Comparison of ENCODE assay signal across 15 cellular contexts in the genomic region with DNA sequence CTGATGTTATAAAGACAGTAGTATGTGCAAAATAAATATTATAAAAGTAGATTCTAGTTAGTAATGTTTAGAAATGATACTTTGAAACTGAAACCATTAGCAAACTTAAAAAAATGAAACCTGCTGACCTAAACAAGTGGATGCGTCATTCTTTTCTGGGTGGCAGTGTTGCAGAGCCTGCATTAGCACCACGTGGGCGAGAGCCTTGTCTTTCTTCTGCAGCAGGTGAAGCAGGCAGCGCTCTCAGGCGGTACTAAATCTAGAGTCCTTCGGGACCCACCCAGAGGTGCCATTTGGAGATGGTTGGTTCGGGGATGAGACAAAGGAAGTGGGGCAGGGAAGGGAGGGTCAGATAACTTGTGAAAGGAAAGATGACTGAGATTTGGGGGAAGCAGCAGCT.
DNase-seq lines count a peak whose midpoint lies in the region; ATAC-seq and TF ChIP-seq lines count a peak whose summit lies in the region.
"Had no signal": no experiment of that assay in that cellular context is flagged by ENCODE, and none has a peak within 500 bp of the region (broad histone marks: within the 10 kb centered on the region; RNA-seq: fewer than 3 reads in every experiment).

No MANE protein-coding gene starts in this region.

- no peaks in the 10 kb centered on the region for H3K27me3 ChIP-seq in Peyer's patch

- H3K27ac ChIP-seq in Peyer's patch: no peak overlapping the region
- H3K27ac ChIP-seq: HL-60, PC-9 had no signal

- H3K9me3 ChIP-seq in Peyer's patch: no peaks in the 10 kb centered on the region

- no peak for TF ChIP-seq CTCF in choroid plexus epithelial cell (conservative IDR thresholded peaks at IDR 0.05; ENCODE audit: low read depth, low read length)
- TF ChIP-seq CTCF in Peyer's patch (IDR thresholded peaks at IDR 0.05): no peak

- ATAC-seq in GM18858 (IDR thresholded peaks at IDR 0.05; ENCODE audit: unreplicated experiment) (peak; percentile 51), HG03442 (IDR thresholded peaks at IDR 0.05; ENCODE audit: unreplicated experiment) (peak; percentile 62)

- H3K36me3 ChIP-seq in Peyer's patch: no peaks in the 10 kb centered on the region

- peak; percentile 56 for DNase-seq in ACHN
- DNase-seq in choroid plexus epithelial cell (ENCODE audit: low read depth): peak; percentile 32
- DNase-seq in Peyer's patch: no peak
- no peak for DNase-seq in HuH-7 (ENCODE audit: low spot score)
- DNase-seq in NCI-H2171 (lab: John Stamatoyannopoulos, UW): no peak
- DNase-seq in NCI-H2196 (lab: John Stamatoyannopoulos, UW; ENCODE audit: unreplicated experiment): no peak
- DNase-seq: activated CD4-positive, CD25-positive, alpha-beta regulatory T cell treated with anti-CD3 and anti-CD28 coated beads, Interleukin-2, amount 50 U/mL, for 72 hours; NCI-H2227 treated with DMSO at 0.1 percent for 48 hours; stimulated activated CD4-positive, alpha-beta T cell treated with anti-CD3 and anti-CD28 coated beads, Interleukin-12 subunit alpha, Interleukin-12 subunit beta, amount 100 ng/mL, for 4 hours; substantia nigra; T-helper 1 cell had no signal

- in situ Hi-C loops in ACHN (cut with HindIII; ENCODE audit: low pct_ligation_motif_present, low pct_unique_long_range_greater_than_20kb, low sequenced_read_pairs): no loop called here

- no peaks in the 10 kb centered on the region for H3K4me1 ChIP-seq in Peyer's patch

- no peak for TF ChIP-seq POLR2A in Peyer's patch (IDR thresholded peaks at IDR 0.05)

- H3K4me3 ChIP-seq in choroid plexus epithelial cell (ENCODE audit: low read depth, low read length): no peak overlapping the region
- H3K4me3 ChIP-seq in Peyer's patch: no peak overlapping the region
- H3K4me3 ChIP-seq: PC-9 had no signal

Comparison
In these comparisons a context has a peak if more than half of its experiments do, and no peak if none do; other contexts are left out.
1. DNase-seq: peak in ACHN (single experiment) and choroid plexus epithelial cell (single experiment); none in Peyer's patch (0 of 3), HuH-7 (single experiment), NCI-H2171 (single experiment) and NCI-H2196 (single experiment).